ENCODE assay signal across 8 cellular contexts in genomic region chr9:36572515-36573418, GRCh38. TPM values are rescaled to one million over a fixed set of nuclear protein-coding genes. Genes with fewer than 3 reads are reported as not detected.
DNase-seq lines count a peak whose midpoint lies in the region; ATAC-seq and TF ChIP-seq lines count a peak whose summit lies in the region.

Gene MELK (plus strand): TSS chr9:36572895. CDS start chr9:36581682, 8,787 bp downstream.

- H3K27ac Mint-ChIP-seq in activated T-cell treated with anti-CD3 and anti-CD28 coated beads, Interleukin-2, amount 50 U/mL, for 24 hours, result peak within 1 kb of the TSS; percentile 87

- WGBS in HUES64, result 1% methylated on average over 74 of the region's 74 CpGs

- peaks cover 37% of the 10 kb centered on the region for H3K4me1 Mint-ChIP-seq in activated T-cell treated with anti-CD3 and anti-CD28 coated beads, Interleukin-2, amount 50 U/mL, for 24 hours (ENCODE audit: low read depth)

- H3K9me3 ChIP-seq in HUES64 (ENCODE audit: insufficient read depth, low read depth, low read length) (no peaks in the 10 kb centered on the region), muscle layer of colon (ENCODE audit: low read length) (no peaks in the 10 kb centered on the region)

- peak within 1 kb of the TSS; percentile 97 for H3K9ac ChIP-seq in HUES64 (ENCODE audit: low read depth, low read length)
- H3K9ac ChIP-seq in muscle layer of colon (ENCODE audit: low read length), result no peak within 1 kb of the TSS

- no peaks in the 10 kb centered on the region for H3K27me3 Mint-ChIP-seq in activated T-cell treated with anti-CD3 and anti-CD28 coated beads, Interleukin-2, amount 50 U/mL, for 24 hours

- no peaks in the 10 kb centered on the region for H3K9me3 Mint-ChIP-seq in activated T-cell treated with anti-CD3 and anti-CD28 coated beads, Interleukin-2, amount 50 U/mL, for 24 hours

- H3K4me3 ChIP-seq in HUES64 (ENCODE audit: low read length), result peak within 1 kb of the TSS; percentile 100
- peak within 1 kb of the TSS; percentile 55 to 70 for H3K4me3 ChIP-seq in muscle layer of colon (ENCODE audit: low read depth in 1 of 2, low read length in 2 of 2)

- H3K36me3 Mint-ChIP-seq in activated T-cell treated with anti-CD3 and anti-CD28 coated beads, Interleukin-2, amount 50 U/mL, for 24 hours (ENCODE audit: low read depth), result peaks cover 40% of the 10 kb centered on the region

- peak within 1 kb of the TSS; percentile 93 for H3K4me3 Mint-ChIP-seq in activated T-cell treated with anti-CD3 and anti-CD28 coated beads, Interleukin-2, amount 50 U/mL, for 24 hours

- H3K4me1 ChIP-seq in HUES64 (ENCODE audit: insufficient read depth, low read length), result peaks cover 9% of the 10 kb centered on the region; the same call in 1 of the 2 replicates
- H3K4me1 ChIP-seq in muscle layer of colon (ENCODE audit: insufficient read depth, low read length), result peaks cover 12% of the 10 kb centered on the region

- ATAC-seq in GM19463 (IDR thresholded peaks at IDR 0.05; ENCODE audit: unreplicated experiment) (peak; percentile 74), esophagus mucosa (peak; percentile 93)

- peak; percentile 52 for DNase-seq in CMK (ENCODE audit: low read depth)
- peak; percentile 93 for DNase-seq in activated T-cell treated with anti-CD3 and anti-CD28 coated beads, Interleukin-2, amount 50 U/mL, for 24 hours
- DNase-seq in stimulated activated CD8-positive, alpha-beta memory T cell treated with anti-CD3 and anti-CD28 coated beads, Interleukin-4, amount 100 ng/mL, for 48 hours, result peak; percentile 94

- peak within 1 kb of the TSS; percentile 96 for H3K27ac ChIP-seq in HUES64 (ENCODE audit: low read depth, low read length)
- H3K27ac ChIP-seq in muscle layer of colon (ENCODE audit: low read depth, low read length), result peak within 1 kb of the TSS; percentile 39

- H3K36me3 ChIP-seq in HUES64 (ENCODE audit: insufficient read depth, low read length) (0 out of 2 replicates have a peak, but pooled peaks cover 3% of the 10 kb centered on the region), muscle layer of colon (ENCODE audit: insufficient read depth, low read length) (no peaks in the 10 kb centered on the region)

- H3K27me3 ChIP-seq in HUES64 (ENCODE audit: insufficient read depth, low read length) (no peaks in the 10 kb centered on the region), muscle layer of colon (ENCODE audit: control insufficient read depth in 1 of 2, insufficient read depth in 2 of 2, low read length in 2 of 2) (no peaks in the 10 kb centered on the region)

TF ChIP-seq in PFSK-1, 5 proteins besides CTCF, POLR2A, EP300 and RAD21:
- TF ChIP-seq POLR2AphosphoS5 (IDR thresholded peaks at IDR 0.05; ENCODE audit: low read depth, low read length) (peak; percentile 93), SIN3A (IDR thresholded peaks at IDR 0.05; ENCODE audit: borderline replicate concordance, insufficient read depth, low read length) (0 out of 2 replicates have a peak, but pooled peaks have one; percentile 13), TAF1 (IDR thresholded peaks at IDR 0.05; ENCODE audit: borderline replicate concordance, insufficient read depth, low read length) (no peak), REST (IDR thresholded peaks at IDR 0.05; ENCODE audit: insufficient read depth in 1 of 2, low read depth in 2 of 2, low read length in 2 of 2) (no peak), FOXP2 (optimal IDR thresholded peaks at IDR 0.05; ENCODE audit: borderline replicate concordance, extremely low read depth, extremely low read length, insufficient read depth) (no peak)

RNA-seq across cellular contexts. Expression of gene MELK, which starts in this region (rescaled TPM):
- 41.0 TPM for polyA plus RNA-seq in HUES64 (2013, experiment 1 of 2)
- polyA plus RNA-seq in HUES64 (2013, experiment 2 of 2), result 42.2 TPM
- 16.3 TPM for polyA plus RNA-seq in PFSK-1 (2012; ENCODE audit: insufficient read length, low read depth)
- 18.7 TPM for total RNA-seq in esophagus mucosa

Comparison
In these comparisons a context has a peak if more than half of its experiments do, and no peak if none do; other contexts are left out.
1. Peak in every context shown above with its lines: DNase-seq, ATAC-seq, H3K4me3 ChIP-seq and H3K27ac ChIP-seq.